In genomic region chr11:19116971-19117759, GRCh38 we compare ENCODE assay signal across 1 cellular context.
TF ChIP-seq lines count a peak whose summit lies in the region.

A gene with protein sequence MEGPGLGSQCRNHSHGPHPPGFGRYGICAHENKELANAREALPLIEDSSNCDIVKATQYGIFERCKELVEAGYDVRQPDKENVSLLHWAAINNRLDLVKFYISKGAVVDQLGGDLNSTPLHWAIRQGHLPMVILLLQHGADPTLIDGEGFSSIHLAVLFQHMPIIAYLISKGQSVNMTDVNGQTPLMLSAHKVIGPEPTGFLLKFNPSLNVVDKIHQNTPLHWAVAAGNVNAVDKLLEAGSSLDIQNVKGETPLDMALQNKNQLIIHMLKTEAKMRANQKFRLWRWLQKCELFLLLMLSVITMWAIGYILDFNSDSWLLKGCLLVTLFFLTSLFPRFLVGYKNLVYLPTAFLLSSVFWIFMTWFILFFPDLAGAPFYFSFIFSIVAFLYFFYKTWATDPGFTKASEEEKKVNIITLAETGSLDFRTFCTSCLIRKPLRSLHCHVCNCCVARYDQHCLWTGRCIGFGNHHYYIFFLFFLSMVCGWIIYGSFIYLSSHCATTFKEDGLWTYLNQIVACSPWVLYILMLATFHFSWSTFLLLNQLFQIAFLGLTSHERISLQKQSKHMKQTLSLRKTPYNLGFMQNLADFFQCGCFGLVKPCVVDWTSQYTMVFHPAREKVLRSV (plus strand): TSS chr11:19117168. CDS start chr11:19117250, 82 bp downstream.

TF ChIP-seq in HCT116, 20 proteins besides CTCF, POLR2A, EP300 and RAD21 (continued from another document):
- TF ChIP-seq ATF3 (IDR thresholded peaks at IDR 0.05), result no peak
- no peak for TF ChIP-seq CEBPB (IDR thresholded peaks at IDR 0.05; ENCODE audit: low read depth)
- no peak for TF ChIP-seq CBX3 (IDR thresholded peaks at IDR 0.05; ENCODE audit: low read depth)
- peak; percentile 9 for TF ChIP-seq TCF7L2 (IDR thresholded peaks at IDR 0.05; ENCODE audit: borderline replicate concordance, extremely low read depth, insufficient read depth, insufficient read length)
- TF ChIP-seq, protein P1, sequence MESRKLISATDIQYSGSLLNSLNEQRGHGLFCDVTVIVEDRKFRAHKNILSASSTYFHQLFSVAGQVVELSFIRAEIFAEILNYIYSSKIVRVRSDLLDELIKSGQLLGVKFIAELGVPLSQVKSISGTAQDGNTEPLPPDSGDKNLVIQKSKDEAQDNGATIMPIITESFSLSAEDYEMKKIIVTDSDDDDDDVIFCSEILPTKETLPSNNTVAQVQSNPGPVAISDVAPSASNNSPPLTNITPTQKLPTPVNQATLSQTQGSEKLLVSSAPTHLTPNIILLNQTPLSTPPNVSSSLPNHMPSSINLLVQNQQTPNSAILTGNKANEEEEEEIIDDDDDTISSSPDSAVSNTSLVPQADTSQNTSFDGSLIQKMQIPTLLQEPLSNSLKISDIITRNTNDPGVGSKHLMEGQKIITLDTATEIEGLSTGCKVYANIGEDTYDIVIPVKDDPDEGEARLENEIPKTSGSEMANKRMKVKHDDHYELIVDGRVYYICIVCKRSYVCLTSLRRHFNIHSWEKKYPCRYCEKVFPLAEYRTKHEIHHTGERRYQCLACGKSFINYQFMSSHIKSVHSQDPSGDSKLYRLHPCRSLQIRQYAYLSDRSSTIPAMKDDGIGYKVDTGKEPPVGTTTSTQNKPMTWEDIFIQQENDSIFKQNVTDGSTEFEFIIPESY (IDR thresholded peaks at IDR 0.05; ENCODE audit: extremely low read depth, insufficient replicate concordance, low read length), result no peak
- no peak for TF ChIP-seq EZH2 (IDR thresholded peaks at IDR 0.05)
- TF ChIP-seq SIN3A (IDR thresholded peaks at IDR 0.05; ENCODE audit: low read depth), result 0 out of 2 replicates have a peak, but pooled peaks have one; percentile 20
- no peak for TF ChIP-seq YY1 (IDR thresholded peaks at IDR 0.05; ENCODE audit: extremely low read depth, insufficient replicate concordance, low read depth, low read length)
